Comparison of ENCODE assay signal across 20 cellular contexts in the genomic region with DNA sequence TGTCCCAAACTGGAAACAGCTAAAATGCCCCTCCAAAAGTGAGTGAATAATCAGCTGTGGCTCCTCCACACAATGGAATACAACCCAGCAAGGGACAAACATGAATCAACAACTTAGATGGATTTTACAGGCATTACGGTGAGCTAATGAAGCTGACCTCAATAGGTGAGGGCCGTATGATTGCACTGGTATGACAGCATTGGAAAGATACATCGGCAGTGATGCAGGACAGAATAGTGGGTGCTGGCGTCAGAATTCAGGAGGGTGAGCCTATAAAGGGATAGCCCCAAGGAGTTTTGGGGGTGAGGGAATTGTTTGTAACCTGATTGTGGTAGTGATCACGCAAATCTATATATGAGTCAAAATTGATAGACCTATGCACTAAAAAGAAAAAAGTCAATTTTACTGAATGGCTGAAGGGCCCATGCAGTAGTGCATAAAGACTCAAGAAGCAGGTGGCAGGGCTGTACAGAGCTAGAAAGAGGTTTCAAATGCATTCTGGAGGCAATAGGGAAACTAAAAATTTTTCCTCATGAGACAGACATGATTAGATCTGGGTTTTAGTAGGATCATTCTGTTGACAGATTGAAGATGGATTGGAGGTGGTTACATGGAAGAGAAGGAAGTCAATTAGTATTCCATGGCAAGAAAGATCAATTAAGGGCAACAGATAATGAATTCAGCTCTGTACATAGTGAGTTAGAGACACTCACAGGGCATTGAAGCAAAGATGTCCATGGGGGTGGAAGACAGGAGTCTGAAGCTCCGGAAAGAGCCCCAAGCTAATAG.
DNase-seq lines count a peak whose midpoint lies in the region; ATAC-seq, FAIRE-seq and TF ChIP-seq lines count a peak whose summit lies in the region.
"Had no signal": no experiment of that assay in that cellular context is flagged by ENCODE, and none has a peak within 500 bp of the region (broad histone marks: within the 10 kb centered on the region; RNA-seq: fewer than 3 reads in every experiment).

No MANE protein-coding gene starts in this region.

- H3K27me3 ChIP-seq in K562 (ENCODE audit: control insufficient read depth in 2 of 2, insufficient read depth in 2 of 2, low read length in 2 of 2) = no peaks in the 10 kb centered on the region; a peak in 2 of 5 replicates

- no peak for TF ChIP-seq POLR2A in K562 (conservative IDR thresholded peaks at IDR 0.05)

- CTCF ChIA-PET in activated CD8-positive, alpha-beta T cell treated with anti-CD3 and anti-CD28 coated beads for 36 hours (lab: Charles Lee) = no interaction called here
- CTCF ChIA-PET in activated CD8-positive, alpha-beta T cell treated with anti-CD3 and anti-CD28 coated beads, Interleukin-2, amount 10 ng/mL, durations not matched to agents 7 days and 5 days (lab: Charles Lee) = no interaction called here
- CTCF ChIA-PET in K562 (lab: Yijun Ruan, JAX; ENCODE audit: low intra/inter-chr PET ratio) = no interaction called here

- peak overlapping the region; percentile 82; the same call in 1 of the 2 replicates for H2AFZ ChIP-seq in K562 (ENCODE audit: low read depth, low read length)

- H3K9ac ChIP-seq in K562 (ENCODE audit: insufficient read depth in 1 of 2, low read depth in 2 of 2, low read length in 2 of 2) = no peak overlapping the region

- 47% methylated on average over 6 of the region's 6 CpGs for WGBS in K562 (ENCODE audit: insufficient coverage, low coverage, missing lambda C conversion rate)

- H3K9me3 ChIP-seq in K562 (replicated peaks; ENCODE audit: control insufficient read depth, insufficient read depth, low read depth, low read length) = no peaks in the 10 kb centered on the region

- H3K79me2 ChIP-seq in K562 (ENCODE audit: control insufficient read depth, insufficient read depth, low read length) = no peaks in the 10 kb centered on the region

- H3K9me1 ChIP-seq in K562 (ENCODE audit: control insufficient read depth, insufficient read depth, low read length) = no peaks in the 10 kb centered on the region

- H3K27ac Mint-ChIP-seq in activated CD8-positive, alpha-beta T cell treated with anti-CD3 and anti-CD28 coated beads for 36 hours = no peak overlapping the region
- no peak overlapping the region for H3K27ac Mint-ChIP-seq in activated CD8-positive, alpha-beta T cell treated with anti-CD3 and anti-CD28 coated beads, Interleukin-2, amount 10 ng/mL, durations not matched to agents 7 days and 5 days
- H3K27ac Mint-ChIP-seq in stimulated activated naive CD8-positive, alpha-beta T cell treated with anti-CD3 and anti-CD28 coated beads, Interleukin-15, Interleukin-2, amounts not matched to agents 100 ng/mL and 50 ng/mL, for 24 hours = peak overlapping the region; percentile 27
- no peak overlapping the region for H3K27ac Mint-ChIP-seq in stimulated activated naive CD8-positive, alpha-beta T cell treated with anti-CD3 and anti-CD28 coated beads, Interleukin-15, amount 100 ng/mL, for 72 hours
- H3K27ac Mint-ChIP-seq: CD4-positive, alpha-beta T cell; GM23338; IgD-negative memory B cell had no signal

- no peak for TF ChIP-seq CTCF in activated CD8-positive, alpha-beta T cell treated with anti-CD3 and anti-CD28 coated beads for 36 hours (IDR thresholded peaks at IDR 0.05)
- TF ChIP-seq CTCF in K562 (IDR thresholded peaks at IDR 0.05 in 2 of 3, conservative IDR thresholded peaks at IDR 0.05 in 1 of 3; ENCODE audit: insufficient read depth in 2 of 3, low read depth in 1 of 3, low read length in 3 of 3) = no peak

- H3K36me3 ChIP-seq in K562 (ENCODE audit: control insufficient read depth, insufficient read depth, low read length) = no peaks in the 10 kb centered on the region

- no TSS peak for BruUV-seq in K562 (replicated peaks; lab: Mats Ljungman, UMichigan)

- H3K36me3 Mint-ChIP-seq in activated CD8-positive, alpha-beta T cell treated with anti-CD3 and anti-CD28 coated beads for 36 hours (ENCODE audit: low read depth) = no peaks in the 10 kb centered on the region
- H3K36me3 Mint-ChIP-seq in activated CD8-positive, alpha-beta T cell treated with anti-CD3 and anti-CD28 coated beads, Interleukin-2, amount 10 ng/mL, durations not matched to agents 7 days and 5 days (ENCODE audit: low read depth) = no peaks in the 10 kb centered on the region
- no peaks in the 10 kb centered on the region for H3K36me3 Mint-ChIP-seq in stimulated activated naive CD8-positive, alpha-beta T cell treated with anti-CD3 and anti-CD28 coated beads, Interleukin-15, Interleukin-2, amounts not matched to agents 100 ng/mL and 50 ng/mL, for 24 hours (ENCODE audit: low read depth)

- no peak overlapping the region for H3K4me3 ChIP-seq in K562
- H3K4me3 ChIP-seq: GM23338 had no signal

- peak; percentile 37 for ATAC-seq in activated CD8-positive, alpha-beta T cell treated with anti-CD3 and anti-CD28 coated beads for 36 hours
- no peak for ATAC-seq in activated CD8-positive, alpha-beta T cell treated with anti-CD3 and anti-CD28 coated beads, Interleukin-2, amount 10 ng/mL, durations not matched to agents 7 days and 5 days
- ATAC-seq in stimulated activated naive CD8-positive, alpha-beta T cell treated with anti-CD3 and anti-CD28 coated beads, Interleukin-15, Interleukin-2, amounts not matched to agents 100 U/mL and 50 U/mL, for 24 hours = no peak
- peak; percentile 29 for ATAC-seq in K562
- ATAC-seq in stimulated activated naive CD8-positive, alpha-beta T cell treated with anti-CD3 and anti-CD28 coated beads, Interleukin-15, amount 100 ng/mL, for 72 hours = peak; percentile 42
- ATAC-seq: GM23338 had no signal

- H3K27ac ChIP-seq in K562 (ENCODE audit: extremely low read depth, low read depth, low read length) = no peak overlapping the region; the same call in 2 of the 3 replicates
- H3K27ac ChIP-seq: C4-2B had no signal

- TF ChIP-seq EP300 in K562 (IDR thresholded peaks at IDR 0.05; ENCODE audit: low read length) = no peak; the same call in 1 of the 2 replicates

- TF ChIP-seq RAD21 in K562 (CRISPR knock-in tag; conservative IDR thresholded peaks at IDR 0.05 in 1 of 2, IDR thresholded peaks at IDR 0.05 in 1 of 2) = no peak

- no peak for DNase-seq in activated CD8-positive, alpha-beta T cell treated with anti-CD3 and anti-CD28 coated beads for 36 hours
- no peak for DNase-seq in activated CD8-positive, alpha-beta T cell treated with anti-CD3 and anti-CD28 coated beads, Interleukin-2, amount 10 ng/mL, durations not matched to agents 7 days and 5 days
- no peak for DNase-seq in stimulated activated naive CD8-positive, alpha-beta T cell treated with anti-CD3 and anti-CD28 coated beads, Interleukin-15, Interleukin-2, amounts not matched to agents 100 U/mL and 50 U/mL, for 24 hours
- DNase-seq in K562 (ENCODE audit: extremely low read depth in 1 of 4, low spot score in 3 of 4) = peak in 1 of 4 experiments; percentile 5
- DNase-seq in stimulated activated naive CD8-positive, alpha-beta T cell treated with anti-CD3 and anti-CD28 coated beads, Interleukin-15, amount 100 ng/mL, for 72 hours = no peak
- no peak for DNase-seq in D341Med (ENCODE audit: low spot score)
- no peak for DNase-seq in activated gamma-delta T cell (lab: John Stamatoyannopoulos, UW)
- DNase-seq: ACHN; Calu3; CD4-positive, alpha-beta T cell; DMS 273 treated with DMSO at 0.1 percent for 48 hours; DMS79; GF-D8; HCEC 1CT; KG1 had no signal

- intact Hi-C loops in activated CD8-positive, alpha-beta T cell treated with anti-CD3 and anti-CD28 coated beads for 36 hours (cut with micrococcal nuclease) = no loop called here
- intact Hi-C loops in K562 (cut with micrococcal nuclease) = no loop called here

- H4K20me1 ChIP-seq in K562 (replicated peaks; ENCODE audit: control insufficient read depth, insufficient read depth, low read length) = no peaks in the 10 kb centered on the region; the same call in 1 of the 2 replicates

- H3K9me3 Mint-ChIP-seq in activated CD8-positive, alpha-beta T cell treated with anti-CD3 and anti-CD28 coated beads for 36 hours = no peaks in the 10 kb centered on the region
- H3K9me3 Mint-ChIP-seq in activated CD8-positive, alpha-beta T cell treated with anti-CD3 and anti-CD28 coated beads, Interleukin-2, amount 10 ng/mL, durations not matched to agents 7 days and 5 days (ENCODE audit: insufficient read depth) = no peaks in the 10 kb centered on the region
- H3K9me3 Mint-ChIP-seq in stimulated activated naive CD8-positive, alpha-beta T cell treated with anti-CD3 and anti-CD28 coated beads, Interleukin-15, Interleukin-2, amounts not matched to agents 100 ng/mL and 50 ng/mL, for 24 hours = no peaks in the 10 kb centered on the region
- H3K9me3 Mint-ChIP-seq in stimulated activated naive CD8-positive, alpha-beta T cell treated with anti-CD3 and anti-CD28 coated beads, Interleukin-15, amount 100 ng/mL, for 72 hours = no peaks in the 10 kb centered on the region
- H3K9me3 Mint-ChIP-seq: CD4-positive, alpha-beta T cell; GM23338; IgD-negative memory B cell had no signal

- H3K27me3 Mint-ChIP-seq in activated CD8-positive, alpha-beta T cell treated with anti-CD3 and anti-CD28 coated beads for 36 hours = no peaks in the 10 kb centered on the region
- H3K27me3 Mint-ChIP-seq in activated CD8-positive, alpha-beta T cell treated with anti-CD3 and anti-CD28 coated beads, Interleukin-2, amount 10 ng/mL, durations not matched to agents 7 days and 5 days (ENCODE audit: low read depth) = peaks cover 14% of the 10 kb centered on the region
- H3K27me3 Mint-ChIP-seq in stimulated activated naive CD8-positive, alpha-beta T cell treated with anti-CD3 and anti-CD28 coated beads, Interleukin-15, Interleukin-2, amounts not matched to agents 100 ng/mL and 50 ng/mL, for 24 hours = no peaks in the 10 kb centered on the region
- no peaks in the 10 kb centered on the region for H3K27me3 Mint-ChIP-seq in stimulated activated naive CD8-positive, alpha-beta T cell treated with anti-CD3 and anti-CD28 coated beads, Interleukin-15, amount 100 ng/mL, for 72 hours
- H3K27me3 Mint-ChIP-seq: CD4-positive, alpha-beta T cell; IgD-negative memory B cell had no signal

- H3K4me2 ChIP-seq in K562 (ENCODE audit: insufficient read depth, low read length) = peak overlapping the region; percentile 61
- H3K4me2 ChIP-seq: GM23338 had no signal

- peaks cover 7 to 42% of the 10 kb centered on the region in 2 experiments; a peak in 4 of 5 replicates for H3K4me1 ChIP-seq in K562 (replicated peaks in 1 of 2; ENCODE audit: control insufficient read depth in 2 of 2, insufficient read depth in 2 of 2, low read length in 2 of 2)

- POLR2A ChIA-PET in activated CD8-positive, alpha-beta T cell treated with anti-CD3 and anti-CD28 coated beads for 36 hours (lab: Charles Lee) = no interaction called here
- POLR2A ChIA-PET in activated CD8-positive, alpha-beta T cell treated with anti-CD3 and anti-CD28 coated beads, Interleukin-2, amount 10 ng/mL, durations not matched to agents 7 days and 5 days (lab: Charles Lee) = no interaction called here
- POLR2A ChIA-PET in K562 (lab: Yijun Ruan, JAX) = interaction anchor here (0.7 kb wide), 2 partner anchors 10 to 12 kb away, joined by 3 to 4 read pairs; no protein-coding TSS in a partner anchor

- no peak overlapping the region for H3K4me3 Mint-ChIP-seq in activated CD8-positive, alpha-beta T cell treated with anti-CD3 and anti-CD28 coated beads for 36 hours
- H3K4me3 Mint-ChIP-seq in activated CD8-positive, alpha-beta T cell treated with anti-CD3 and anti-CD28 coated beads, Interleukin-2, amount 10 ng/mL, durations not matched to agents 7 days and 5 days = no peak overlapping the region
- no peak overlapping the region for H3K4me3 Mint-ChIP-seq in stimulated activated naive CD8-positive, alpha-beta T cell treated with anti-CD3 and anti-CD28 coated beads, Interleukin-15, Interleukin-2, amounts not matched to agents 100 ng/mL and 50 ng/mL, for 24 hours
- no peak overlapping the region for H3K4me3 Mint-ChIP-seq in stimulated activated naive CD8-positive, alpha-beta T cell treated with anti-CD3 and anti-CD28 coated beads, Interleukin-15, amount 100 ng/mL, for 72 hours
- H3K4me3 Mint-ChIP-seq: CD4-positive, alpha-beta T cell; GM23338 had no signal

- FAIRE-seq in K562 (lab: Jason Lieb, UNC) = peak; percentile 48
- FAIRE-seq: HTR-8/SVneo had no signal

- H3K4me1 Mint-ChIP-seq in activated CD8-positive, alpha-beta T cell treated with anti-CD3 and anti-CD28 coated beads for 36 hours (ENCODE audit: low read depth) = peaks cover 7% of the 10 kb centered on the region
- H3K4me1 Mint-ChIP-seq in activated CD8-positive, alpha-beta T cell treated with anti-CD3 and anti-CD28 coated beads, Interleukin-2, amount 10 ng/mL, durations not matched to agents 7 days and 5 days (ENCODE audit: low read depth) = peaks cover 4% of the 10 kb centered on the region
- H3K4me1 Mint-ChIP-seq in stimulated activated naive CD8-positive, alpha-beta T cell treated with anti-CD3 and anti-CD28 coated beads, Interleukin-15, Interleukin-2, amounts not matched to agents 100 ng/mL and 50 ng/mL, for 24 hours (ENCODE audit: low read depth) = peaks cover 7% of the 10 kb centered on the region
- peaks cover 8% of the 10 kb centered on the region for H3K4me1 Mint-ChIP-seq in stimulated activated naive CD8-positive, alpha-beta T cell treated with anti-CD3 and anti-CD28 coated beads, Interleukin-15, amount 100 ng/mL, for 72 hours
- H3K4me1 Mint-ChIP-seq: IgD-negative memory B cell had no signal

- in situ Hi-C loops in K562 (cut with MboI) = no loop called here

Comparison
In these comparisons a context has a peak if more than half of its experiments do, and no peak if none do; other contexts are left out.
1. ATAC-seq: peak in activated CD8-positive, alpha-beta T cell treated with anti-CD3 and anti-CD28 coated beads for 36 hours (single experiment), K562 (single experiment) and stimulated activated naive CD8-positive, alpha-beta T cell treated with anti-CD3 and anti-CD28 coated beads, Interleukin-15, amount 100 ng/mL, for 72 hours (single experiment); none in activated CD8-positive, alpha-beta T cell treated with anti-CD3 and anti-CD28 coated beads, Interleukin-2, amount 10 ng/mL, durations not matched to agents 7 days and 5 days (single experiment) and stimulated activated naive CD8-positive, alpha-beta T cell treated with anti-CD3 and anti-CD28 coated beads, Interleukin-15, Interleukin-2, amounts not matched to agents 100 U/mL and 50 U/mL, for 24 hours (single experiment).